7 cellular contexts compared by ENCODE assay signal in the genomic region with DNA sequence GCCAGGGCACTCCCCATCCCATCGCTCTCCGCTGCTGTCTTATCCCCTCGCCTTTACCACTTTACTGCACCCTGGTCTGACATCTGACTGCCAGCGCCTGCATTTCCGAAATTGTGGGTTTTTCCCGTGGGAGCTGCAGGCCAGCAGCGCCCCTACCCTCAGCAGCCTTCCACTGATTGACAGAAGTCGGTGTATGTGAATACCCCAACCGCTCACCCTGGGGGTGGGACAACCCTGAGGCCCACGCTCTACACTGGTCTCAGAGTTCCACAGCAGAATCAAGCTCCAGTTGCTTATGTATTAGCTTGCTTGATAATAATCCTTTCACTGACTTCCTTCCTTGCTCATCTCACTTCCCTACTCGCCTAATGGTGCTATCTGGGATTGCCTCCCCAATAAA.
"Had no signal": no experiment of that assay in that cellular context is flagged by ENCODE, and none has a peak within 500 bp of the region (broad histone marks: within the 10 kb centered on the region; RNA-seq: fewer than 3 reads in every experiment).

No MANE protein-coding gene starts in this region.

- H3K9ac ChIP-seq: GM23248 had no signal

- ATAC-seq: HCT116 had no signal

- H3K27ac ChIP-seq: GM23248 had no signal

- DNase-seq: GM23248, GOT3, H7, HFFc6, KBM-7 had no signal

- H3K9me3 ChIP-seq: HAP-1 had no signal

- H3K36me3 ChIP-seq: HAP-1 had no signal

- H3K4me3 ChIP-seq: GM23248, HAP-1 had no signal
